Comparison of ENCODE assay signal across 34 cellular contexts in the genomic region with DNA sequence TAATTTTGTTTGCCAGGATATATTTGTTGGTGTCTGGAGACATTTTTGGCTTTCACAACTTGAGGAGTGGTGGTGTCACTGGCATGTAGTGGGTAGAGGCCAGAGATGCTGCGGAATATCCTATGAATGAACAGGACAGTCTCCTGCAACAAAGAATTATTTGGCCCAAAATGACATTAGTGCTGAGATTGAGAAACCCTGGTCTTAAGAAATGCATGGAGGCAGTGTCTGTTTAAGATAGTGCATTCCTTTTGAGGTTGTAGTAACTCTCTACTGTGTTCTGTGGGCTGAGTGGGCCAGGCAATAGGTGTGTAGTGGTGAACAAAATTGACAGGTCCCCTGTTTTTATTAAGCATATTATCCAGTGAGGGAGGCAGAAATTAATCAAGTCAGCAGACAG.
"Had no signal": no experiment of that assay in that cellular context is flagged by ENCODE, and none has a peak within 500 bp of the region (broad histone marks: within the 10 kb centered on the region; RNA-seq: fewer than 3 reads in every experiment).

No MANE protein-coding gene starts in this region.

- H3K36me3 ChIP-seq: breast epithelium, neutrophil, ovary, prostate gland, uterus, WERI-Rb-1 had no signal

- H3K36me3 Mint-ChIP-seq: activated naive CD4-positive, alpha-beta T cell treated with anti-CD3 and anti-CD28 coated beads, Interleukin-2, amount 10 ng/mL, durations not matched to agents 7 days and 5 days had no signal

- H3K27me3 ChIP-seq: breast epithelium, neutrophil, ovary, uterus had no signal

- H3K27ac Mint-ChIP-seq: activated CD4-positive, alpha-beta memory T cell treated with anti-CD3 and anti-CD28 coated beads, Interleukin-2, amount 10 ng/mL, durations not matched to agents 7 days and 5 days; activated CD4-positive, alpha-beta T cell treated with anti-CD3 and anti-CD28 coated beads, Interleukin-2, amount 10 ng/mL, durations not matched to agents 7 days and 5 days; activated naive CD4-positive, alpha-beta T cell treated with anti-CD3 and anti-CD28 coated beads, Interleukin-2, amount 10 ng/mL, durations not matched to agents 7 days and 5 days; activated naive CD8-positive, alpha-beta T cell treated with anti-CD3 and anti-CD28 coated beads, Interleukin-2, amount 10 ng/mL, durations not matched to agents 7 days and 5 days; activated T-cell treated with anti-CD3 and anti-CD28 coated beads, Interleukin-2, amount 50 U/mL, for 24 hours; dendritic cell treated with granulocyte-macrophage colony-stimulating factor and Interleukin-4, amounts not matched to agents 40 ng/mL and 50 ng/mL, for 4 days; endodermal cell; nephron progenitor cell; stimulated activated naive CD8-positive, alpha-beta T cell treated with anti-CD3 and anti-CD28 coated beads, Interleukin-15, amount 100 ng/mL, for 72 hours; T-helper 17 cell; type B pancreatic cell had no signal

- H3K4me1 ChIP-seq: prostate gland, uterus had no signal

- H3K9me3 ChIP-seq: breast epithelium, neutrophil, ovary, prostate gland, uterus had no signal

- DNase-seq: activated CD4-positive, alpha-beta memory T cell treated with anti-CD3 and anti-CD28 coated beads, Interleukin-2, amount 10 ng/mL, durations not matched to agents 7 days and 5 days; activated CD4-positive, alpha-beta T cell treated with anti-CD3 and anti-CD28 coated beads for 1 hour; activated CD4-positive, alpha-beta T cell treated with anti-CD3 and anti-CD28 coated beads, Interleukin-2, amount 10 ng/mL, durations not matched to agents 7 days and 5 days; activated CD8-positive, alpha-beta memory T cell treated with anti-CD3 and anti-CD28 coated beads, Interleukin-2, amount 50 U/mL, for 48 hours; activated gamma-delta T cell; activated naive CD4-positive, alpha-beta T cell treated with anti-CD3 and anti-CD28 coated beads, Interleukin-2, amount 10 ng/mL, durations not matched to agents 7 days and 5 days; activated naive CD8-positive, alpha-beta T cell treated with anti-CD3 and anti-CD28 coated beads, Interleukin-2, amount 10 ng/mL, durations not matched to agents 7 days and 5 days; activated T-cell treated with anti-CD3 and anti-CD28 coated beads, Interleukin-2, amount 50 U/mL, for 24 hours; amygdala; endodermal cell; foreskin melanocyte; islet precursor cell; left cardiac atrium; left ventricle myocardium superior; nephron progenitor cell; ovary; retina; stimulated activated CD4-positive, alpha-beta T cell treated with anti-CD3 and anti-CD28 coated beads, Interleukin-12 subunit alpha, Interleukin-12 subunit beta, amount 100 ng/mL, for 4 hours; stimulated activated CD4-positive, alpha-beta T cell treated with anti-CD3 and anti-CD28 coated beads, Interleukin-4, amount 100 ng/mL, for 1 hour; stimulated activated naive CD8-positive, alpha-beta T cell treated with anti-CD3 and anti-CD28 coated beads, Interleukin-15, amount 100 ng/mL, for 72 hours; substantia nigra; T-helper 17 cell; T1000; uterus; WERI-Rb-1 had no signal

- H3K27ac ChIP-seq: breast epithelium, neutrophil, ovary, prostate gland, skin epidermis, uterus, WERI-Rb-1 had no signal

- H3K4me3 ChIP-seq: breast epithelium, ovary, prostate gland, skin epidermis, uterus had no signal

- H3K9me3 Mint-ChIP-seq: activated CD4-positive, alpha-beta memory T cell treated with anti-CD3 and anti-CD28 coated beads, Interleukin-2, amount 10 ng/mL, durations not matched to agents 7 days and 5 days; activated CD4-positive, alpha-beta T cell treated with anti-CD3 and anti-CD28 coated beads, Interleukin-2, amount 10 ng/mL, durations not matched to agents 7 days and 5 days; activated naive CD4-positive, alpha-beta T cell treated with anti-CD3 and anti-CD28 coated beads, Interleukin-2, amount 10 ng/mL, durations not matched to agents 7 days and 5 days; activated T-cell treated with anti-CD3 and anti-CD28 coated beads, Interleukin-2, amount 50 U/mL, for 24 hours; dendritic cell treated with granulocyte-macrophage colony-stimulating factor and Interleukin-4, amounts not matched to agents 40 ng/mL and 50 ng/mL, for 4 days; endodermal cell; nephron progenitor cell; stimulated activated naive CD8-positive, alpha-beta T cell treated with anti-CD3 and anti-CD28 coated beads, Interleukin-15, amount 100 ng/mL, for 72 hours; type B pancreatic cell had no signal

- ATAC-seq: esophagus mucosa; left cardiac atrium; left ventricle myocardium superior; sciatic nerve; stimulated activated naive CD8-positive, alpha-beta T cell treated with anti-CD3 and anti-CD28 coated beads, Interleukin-15, amount 100 ng/mL, for 72 hours; T-helper 17 cell had no signal

- H3K4me3 Mint-ChIP-seq: activated CD4-positive, alpha-beta memory T cell treated with anti-CD3 and anti-CD28 coated beads, Interleukin-2, amount 10 ng/mL, durations not matched to agents 7 days and 5 days; activated CD4-positive, alpha-beta T cell treated with anti-CD3 and anti-CD28 coated beads, Interleukin-2, amount 10 ng/mL, durations not matched to agents 7 days and 5 days; activated naive CD4-positive, alpha-beta T cell treated with anti-CD3 and anti-CD28 coated beads, Interleukin-2, amount 10 ng/mL, durations not matched to agents 7 days and 5 days; activated naive CD8-positive, alpha-beta T cell treated with anti-CD3 and anti-CD28 coated beads, Interleukin-2, amount 10 ng/mL, durations not matched to agents 7 days and 5 days; activated T-cell treated with anti-CD3 and anti-CD28 coated beads, Interleukin-2, amount 50 U/mL, for 24 hours; central memory CD8-positive, alpha-beta T cell; dendritic cell treated with granulocyte-macrophage colony-stimulating factor and Interleukin-4, amounts not matched to agents 40 ng/mL and 50 ng/mL, for 4 days; endodermal cell; nephron progenitor cell; stimulated activated naive CD8-positive, alpha-beta T cell treated with anti-CD3 and anti-CD28 coated beads, Interleukin-15, amount 100 ng/mL, for 72 hours; T-helper 17 cell; type B pancreatic cell had no signal

- H3K4me1 Mint-ChIP-seq: activated CD4-positive, alpha-beta memory T cell treated with anti-CD3 and anti-CD28 coated beads, Interleukin-2, amount 10 ng/mL, durations not matched to agents 7 days and 5 days; activated CD4-positive, alpha-beta T cell treated with anti-CD3 and anti-CD28 coated beads, Interleukin-2, amount 10 ng/mL, durations not matched to agents 7 days and 5 days; activated naive CD4-positive, alpha-beta T cell treated with anti-CD3 and anti-CD28 coated beads, Interleukin-2, amount 10 ng/mL, durations not matched to agents 7 days and 5 days; activated naive CD8-positive, alpha-beta T cell treated with anti-CD3 and anti-CD28 coated beads, Interleukin-2, amount 10 ng/mL, durations not matched to agents 7 days and 5 days; central memory CD8-positive, alpha-beta T cell; stimulated activated naive CD8-positive, alpha-beta T cell treated with anti-CD3 and anti-CD28 coated beads, Interleukin-15, amount 100 ng/mL, for 72 hours; T-helper 17 cell had no signal

- H3K27me3 Mint-ChIP-seq: activated CD4-positive, alpha-beta memory T cell treated with anti-CD3 and anti-CD28 coated beads, Interleukin-2, amount 10 ng/mL, durations not matched to agents 7 days and 5 days; activated CD4-positive, alpha-beta T cell treated with anti-CD3 and anti-CD28 coated beads, Interleukin-2, amount 10 ng/mL, durations not matched to agents 7 days and 5 days; activated naive CD4-positive, alpha-beta T cell treated with anti-CD3 and anti-CD28 coated beads, Interleukin-2, amount 10 ng/mL, durations not matched to agents 7 days and 5 days; activated naive CD8-positive, alpha-beta T cell treated with anti-CD3 and anti-CD28 coated beads, Interleukin-2, amount 10 ng/mL, durations not matched to agents 7 days and 5 days; activated T-cell treated with anti-CD3 and anti-CD28 coated beads, Interleukin-2, amount 50 U/mL, for 24 hours; central memory CD8-positive, alpha-beta T cell; dendritic cell treated with granulocyte-macrophage colony-stimulating factor and Interleukin-4, amounts not matched to agents 40 ng/mL and 50 ng/mL, for 4 days; stimulated activated naive CD8-positive, alpha-beta T cell treated with anti-CD3 and anti-CD28 coated beads, Interleukin-15, amount 100 ng/mL, for 72 hours; T-helper 17 cell; type B pancreatic cell had no signal
